Comparison of ENCODE assay signal across 22 cellular contexts in genomic region chr11:85946221-85946620, GRCh38.
A peak's percentile ranks its signal among the peaks of the same experiment; 100 is the strongest.
DNase-seq lines count a peak whose midpoint lies in the region; ATAC-seq, FAIRE-seq and TF ChIP-seq lines count a peak whose summit lies in the region.
"Had no signal": no experiment of that assay in that cellular context is flagged by ENCODE, and none has a peak within 500 bp of the region (broad histone marks: within the 10 kb centered on the region; RNA-seq: fewer than 3 reads in every experiment).

No MANE protein-coding gene starts in this region.

- peaks cover 46% of the 10 kb centered on the region for H3K4me1 Mint-ChIP-seq in activated naive CD4-positive, alpha-beta T cell treated with anti-CD3 and anti-CD28 coated beads for 36 hours (ENCODE audit: low read depth)
- H3K4me1 Mint-ChIP-seq in stimulated activated effector memory CD8-positive, alpha-beta T cell treated with anti-CD3 and anti-CD28 coated beads, Interleukin-12 subunit alpha, Interleukin-12 subunit beta, amount 100 ng/mL, for 72 hours, result peaks cover 43% of the 10 kb centered on the region
- peaks cover 5% of the 10 kb centered on the region for H3K4me1 Mint-ChIP-seq in endothelial cell (ENCODE audit: unreplicated experiment)

- in situ Hi-C loops in SK-MEL-5 (cut with HindIII; ENCODE audit: low pct_unique_long_range_greater_than_20kb, low sequenced_read_pairs), result no loop called here

- H3K9me3 Mint-ChIP-seq in activated naive CD4-positive, alpha-beta T cell treated with anti-CD3 and anti-CD28 coated beads, Interleukin-2, amount 50 U/mL, for 72 hours, result peaks cover 14 to 35% of the 10 kb centered on the region in 2 donors
- peaks cover 28% of the 10 kb centered on the region for H3K9me3 Mint-ChIP-seq in activated naive CD4-positive, alpha-beta T cell treated with anti-CD3 and anti-CD28 coated beads for 36 hours
- peaks cover 8% of the 10 kb centered on the region for H3K9me3 Mint-ChIP-seq in stimulated activated effector memory CD8-positive, alpha-beta T cell treated with anti-CD3 and anti-CD28 coated beads, Interleukin-12 subunit alpha, Interleukin-12 subunit beta, amount 100 ng/mL, for 72 hours
- no peaks in the 10 kb centered on the region for H3K9me3 Mint-ChIP-seq in endothelial cell (ENCODE audit: unreplicated experiment)

- peak overlapping the region; percentile 88 for H3K27ac Mint-ChIP-seq in activated naive CD4-positive, alpha-beta T cell treated with anti-CD3 and anti-CD28 coated beads, Interleukin-2, amount 50 U/mL, for 72 hours
- no peak overlapping the region for H3K27ac Mint-ChIP-seq in activated naive CD4-positive, alpha-beta T cell treated with anti-CD3 and anti-CD28 coated beads for 36 hours
- H3K27ac Mint-ChIP-seq in stimulated activated effector memory CD8-positive, alpha-beta T cell treated with anti-CD3 and anti-CD28 coated beads, Interleukin-12 subunit alpha, Interleukin-12 subunit beta, amount 100 ng/mL, for 72 hours, result peak overlapping the region; percentile 95
- H3K27ac Mint-ChIP-seq in endothelial cell (ENCODE audit: unreplicated experiment), result no peak overlapping the region
- H3K27ac Mint-ChIP-seq: nephron; T-helper 2 cell treated with Interferon-gamma antibody and Interleukin-4, amounts not matched to agents 5 μg/mL and 100 μg/mL, for 36 hours had no signal

- TF ChIP-seq EP300 in sigmoid colon (IDR thresholded peaks at IDR 0.05), result no peak

- peaks cover 2 to 19% (median 13%) of the 10 kb centered on the region in 4 donors for H3K4me1 ChIP-seq in sigmoid colon

- H3K27me3 ChIP-seq in sigmoid colon, result no peaks in the 10 kb centered on the region
- H3K27me3 ChIP-seq: cardiac muscle cell, left lung had no signal

- FAIRE-seq in GM19239 (lab: Jason Lieb, UNC), result no peak
- FAIRE-seq: D721Med, endothelial cell of umbilical vein, H54, RCC 7860 had no signal

- H3K36me3 Mint-ChIP-seq in activated naive CD4-positive, alpha-beta T cell treated with anti-CD3 and anti-CD28 coated beads, Interleukin-2, amount 50 U/mL, for 72 hours, result peaks cover 18 to 47% of the 10 kb centered on the region in 2 donors
- peaks cover 13% of the 10 kb centered on the region for H3K36me3 Mint-ChIP-seq in activated naive CD4-positive, alpha-beta T cell treated with anti-CD3 and anti-CD28 coated beads for 36 hours (ENCODE audit: low read depth)
- H3K36me3 Mint-ChIP-seq in stimulated activated effector memory CD8-positive, alpha-beta T cell treated with anti-CD3 and anti-CD28 coated beads, Interleukin-12 subunit alpha, Interleukin-12 subunit beta, amount 100 ng/mL, for 72 hours, result peaks cover 50% of the 10 kb centered on the region
- peaks cover 7% of the 10 kb centered on the region for H3K36me3 Mint-ChIP-seq in endothelial cell (ENCODE audit: low read depth, unreplicated experiment)

- CTCF ChIA-PET in activated naive CD4-positive, alpha-beta T cell treated with anti-CD3 and anti-CD28 coated beads for 36 hours (lab: Charles Lee), result interaction anchor here (1.1 to 1.4 kb wide), 2 partner anchors 8 to 247 kb away, joined by 3 read pairs; no protein-coding TSS in a partner anchor

- TF ChIP-seq POLR2A in sigmoid colon (IDR thresholded peaks at IDR 0.05), result no peak

- TF ChIP-seq CTCF in sigmoid colon (IDR thresholded peaks at IDR 0.05), result no peak
- TF ChIP-seq CTCF in endothelial cell (IDR thresholded peaks at IDR 0.05; ENCODE audit: unreplicated experiment), result no peak

- no peaks in the 10 kb centered on the region for H3K9me3 ChIP-seq in sigmoid colon
- H3K9me3 ChIP-seq: left lung had no signal

- no peak overlapping the region for H3K4me3 ChIP-seq in sigmoid colon
- H3K4me3 ChIP-seq: cardiac muscle cell, left lung, skin epidermis had no signal

- DNase-seq in activated naive CD4-positive, alpha-beta T cell treated with anti-CD3 and anti-CD28 coated beads, Interleukin-2, amount 50 U/mL, for 72 hours (ENCODE audit: low spot score in 2 of 2), result no peak
- DNase-seq in activated naive CD4-positive, alpha-beta T cell treated with anti-CD3 and anti-CD28 coated beads for 36 hours, result no peak
- DNase-seq in SK-MEL-5 (ENCODE audit: low read depth, low spot score) (peak; percentile 74), epithelial cell of prostate (ENCODE audit: low read depth, low spot score) (no peak), GM19239 (ENCODE audit: insufficient read length, low spot score) (no peak), sigmoid colon (no peak), endothelial cell (ENCODE audit: low spot score) (no peak)
- no peak for DNase-seq in stimulated activated effector memory CD8-positive, alpha-beta T cell treated with anti-CD3 and anti-CD28 coated beads, Interleukin-12 subunit alpha, Interleukin-12 subunit beta, amount 100 ng/mL, for 72 hours (ENCODE audit: low spot score in 2 of 2)
- DNase-seq: ACHN; activated effector memory CD4-positive, alpha-beta T cell treated with anti-CD3 and anti-CD28 coated beads, Interleukin-2, amount 50 U/mL, for 16 hours; KBM-7; left lung; NCI-H1694; NCI-H69 had no signal

- no peak for ATAC-seq in activated naive CD4-positive, alpha-beta T cell treated with anti-CD3 and anti-CD28 coated beads, Interleukin-2, amount 50 U/mL, for 72 hours
- no peak for ATAC-seq in stimulated activated effector memory CD8-positive, alpha-beta T cell treated with anti-CD3 and anti-CD28 coated beads, Interleukin-12 subunit alpha, Interleukin-12 subunit beta, amount 100 ng/mL, for 72 hours
- ATAC-seq: left lung had no signal

- no peaks in the 10 kb centered on the region for H3K36me3 ChIP-seq in sigmoid colon
- H3K36me3 ChIP-seq: cardiac muscle cell, left lung had no signal

- H3K27ac ChIP-seq in epithelial cell of prostate (peak overlapping the region; percentile 29), sigmoid colon (no peak overlapping the region)
- H3K27ac ChIP-seq: cardiac muscle cell had no signal

- no peak overlapping the region for H3K4me3 Mint-ChIP-seq in activated naive CD4-positive, alpha-beta T cell treated with anti-CD3 and anti-CD28 coated beads for 36 hours
- H3K4me3 Mint-ChIP-seq in stimulated activated effector memory CD8-positive, alpha-beta T cell treated with anti-CD3 and anti-CD28 coated beads, Interleukin-12 subunit alpha, Interleukin-12 subunit beta, amount 100 ng/mL, for 72 hours, result no peak overlapping the region
- no peak overlapping the region for H3K4me3 Mint-ChIP-seq in endothelial cell (ENCODE audit: unreplicated experiment)
- H3K4me3 Mint-ChIP-seq: nephron; T-helper 2 cell treated with Interferon-gamma antibody and Interleukin-4, amounts not matched to agents 5 μg/mL and 100 μg/mL, for 36 hours had no signal

- intact Hi-C loops in activated naive CD4-positive, alpha-beta T cell treated with anti-CD3 and anti-CD28 coated beads for 36 hours (cut with micrococcal nuclease), result loop anchor here (2.0 to 5.0 kb wide), 5 partner anchors 91 to 1306 kb away; partner anchors contain the start of gene CCDC83
- intact Hi-C loops in sigmoid colon (cut with DNase I), result loop anchor here (10.0 kb wide), 2 partner anchors 91 to 339 kb away; partner anchors contain the start of gene CCDC83

- H3K27me3 Mint-ChIP-seq in activated naive CD4-positive, alpha-beta T cell treated with anti-CD3 and anti-CD28 coated beads for 36 hours (ENCODE audit: low read depth), result no peaks in the 10 kb centered on the region
- peaks cover 5% of the 10 kb centered on the region for H3K27me3 Mint-ChIP-seq in endothelial cell (ENCODE audit: unreplicated experiment)

Comparison
In these comparisons a context has a peak if more than half of its experiments do, and no peak if none do; other contexts are left out.
1. H3K27ac Mint-ChIP-seq: peak in activated naive CD4-positive, alpha-beta T cell treated with anti-CD3 and anti-CD28 coated beads, Interleukin-2, amount 50 U/mL, for 72 hours (2 of 2) and stimulated activated effector memory CD8-positive, alpha-beta T cell treated with anti-CD3 and anti-CD28 coated beads, Interleukin-12 subunit alpha, Interleukin-12 subunit beta, amount 100 ng/mL, for 72 hours (single experiment); none in activated naive CD4-positive, alpha-beta T cell treated with anti-CD3 and anti-CD28 coated beads for 36 hours (single experiment) and endothelial cell (single experiment).